Comparison of ENCODE assay signal across 1 cellular context in the genomic region with DNA sequence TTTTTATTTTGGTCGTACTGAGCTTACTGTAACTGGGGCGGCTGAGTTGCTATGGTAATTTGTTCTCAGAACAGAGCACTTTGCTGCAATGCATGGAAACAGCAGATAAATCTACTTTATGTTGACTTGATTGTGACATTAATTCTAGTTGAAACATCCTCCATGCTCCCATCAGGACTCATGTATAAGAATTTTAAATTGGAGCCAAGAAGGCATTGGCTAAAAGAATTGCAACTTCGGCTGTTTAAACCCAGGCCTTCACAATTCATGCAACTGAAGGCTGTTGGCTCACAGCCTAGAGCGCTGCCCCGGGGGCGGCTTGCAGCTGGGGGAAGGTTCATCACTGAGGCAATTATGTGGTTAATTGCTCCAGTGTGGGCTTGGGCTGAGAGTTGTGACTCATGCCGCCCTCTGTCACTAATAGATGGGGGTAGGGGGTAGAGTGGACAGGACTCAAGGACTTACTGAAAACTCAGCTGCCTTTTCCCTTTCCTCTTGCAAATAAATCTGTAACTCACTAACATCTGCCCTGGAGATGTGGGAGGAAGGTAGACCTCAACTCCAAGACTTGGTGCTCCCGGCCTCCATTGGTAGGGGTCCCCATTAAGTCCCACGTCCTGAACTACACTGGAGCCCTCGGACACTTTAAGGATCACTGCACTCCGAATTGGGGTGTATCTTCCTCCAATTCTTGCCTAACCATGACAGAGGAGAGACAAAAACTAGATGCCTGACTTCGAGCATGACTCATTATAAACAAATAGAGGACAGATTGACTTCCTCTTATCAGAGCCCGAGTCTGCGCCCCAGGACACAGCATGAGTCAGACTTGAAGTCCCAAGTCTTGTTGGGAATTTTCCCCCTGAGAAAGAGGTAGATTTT.
TF ChIP-seq lines count a peak whose summit lies in the region.

No MANE protein-coding gene starts in this region.

TF ChIP-seq in K562, 482 proteins besides CTCF, POLR2A, EP300 and RAD21 (continued from another document):
- TF ChIP-seq, protein P1, sequence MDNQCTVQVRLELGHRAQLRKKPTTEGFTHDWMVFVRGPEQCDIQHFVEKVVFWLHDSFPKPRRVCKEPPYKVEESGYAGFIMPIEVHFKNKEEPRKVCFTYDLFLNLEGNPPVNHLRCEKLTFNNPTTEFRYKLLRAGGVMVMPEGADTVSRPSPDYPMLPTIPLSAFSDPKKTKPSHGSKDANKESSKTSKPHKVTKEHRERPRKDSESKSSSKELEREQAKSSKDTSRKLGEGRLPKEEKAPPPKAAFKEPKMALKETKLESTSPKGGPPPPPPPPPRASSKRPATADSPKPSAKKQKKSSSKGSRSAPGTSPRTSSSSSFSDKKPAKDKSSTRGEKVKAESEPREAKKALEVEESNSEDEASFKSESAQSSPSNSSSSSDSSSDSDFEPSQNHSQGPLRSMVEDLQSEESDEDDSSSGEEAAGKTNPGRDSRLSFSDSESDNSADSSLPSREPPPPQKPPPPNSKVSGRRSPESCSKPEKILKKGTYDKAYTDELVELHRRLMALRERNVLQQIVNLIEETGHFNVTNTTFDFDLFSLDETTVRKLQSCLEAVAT (IDR thresholded peaks at IDR 0.05) = no peak
- TF ChIP-seq, protein P2, sequence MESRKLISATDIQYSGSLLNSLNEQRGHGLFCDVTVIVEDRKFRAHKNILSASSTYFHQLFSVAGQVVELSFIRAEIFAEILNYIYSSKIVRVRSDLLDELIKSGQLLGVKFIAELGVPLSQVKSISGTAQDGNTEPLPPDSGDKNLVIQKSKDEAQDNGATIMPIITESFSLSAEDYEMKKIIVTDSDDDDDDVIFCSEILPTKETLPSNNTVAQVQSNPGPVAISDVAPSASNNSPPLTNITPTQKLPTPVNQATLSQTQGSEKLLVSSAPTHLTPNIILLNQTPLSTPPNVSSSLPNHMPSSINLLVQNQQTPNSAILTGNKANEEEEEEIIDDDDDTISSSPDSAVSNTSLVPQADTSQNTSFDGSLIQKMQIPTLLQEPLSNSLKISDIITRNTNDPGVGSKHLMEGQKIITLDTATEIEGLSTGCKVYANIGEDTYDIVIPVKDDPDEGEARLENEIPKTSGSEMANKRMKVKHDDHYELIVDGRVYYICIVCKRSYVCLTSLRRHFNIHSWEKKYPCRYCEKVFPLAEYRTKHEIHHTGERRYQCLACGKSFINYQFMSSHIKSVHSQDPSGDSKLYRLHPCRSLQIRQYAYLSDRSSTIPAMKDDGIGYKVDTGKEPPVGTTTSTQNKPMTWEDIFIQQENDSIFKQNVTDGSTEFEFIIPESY (CRISPR knock-in tag; IDR thresholded peaks at IDR 0.05) = no peak
- TF ChIP-seq ZBTB7A (IDR thresholded peaks at IDR 0.05; ENCODE audit: borderline replicate concordance, control insufficient read depth, low read depth, low read length) (no peak), FUS (optimal IDR thresholded peaks at IDR 0.05; ENCODE audit: low read depth, low read length) (no peak)
- TF ChIP-seq, protein P3, sequence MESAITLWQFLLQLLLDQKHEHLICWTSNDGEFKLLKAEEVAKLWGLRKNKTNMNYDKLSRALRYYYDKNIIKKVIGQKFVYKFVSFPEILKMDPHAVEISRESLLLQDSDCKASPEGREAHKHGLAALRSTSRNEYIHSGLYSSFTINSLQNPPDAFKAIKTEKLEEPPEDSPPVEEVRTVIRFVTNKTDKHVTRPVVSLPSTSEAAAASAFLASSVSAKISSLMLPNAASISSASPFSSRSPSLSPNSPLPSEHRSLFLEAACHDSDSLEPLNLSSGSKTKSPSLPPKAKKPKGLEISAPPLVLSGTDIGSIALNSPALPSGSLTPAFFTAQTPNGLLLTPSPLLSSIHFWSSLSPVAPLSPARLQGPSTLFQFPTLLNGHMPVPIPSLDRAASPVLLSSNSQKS (CRISPR knock-in tag; IDR thresholded peaks at IDR 0.05) = no peak
